ENCODE assay signal across 9 cellular contexts in genomic region chr17:49132317-49132698, GRCh38. TPM values are rescaled to one million over a fixed set of nuclear protein-coding genes. Genes with fewer than 3 reads are reported as not detected.
DNase-seq lines count a peak whose midpoint lies in the region; ATAC-seq and TF ChIP-seq lines count a peak whose summit lies in the region.
"Had no signal": no experiment of that assay in that cellular context is flagged by ENCODE, and none has a peak within 500 bp of the region (broad histone marks: within the 10 kb centered on the region; RNA-seq: fewer than 3 reads in every experiment).

No MANE protein-coding gene starts in this region.

- TF ChIP-seq CTCF in MCF 10A (IDR thresholded peaks at IDR 0.05; ENCODE audit: unreplicated experiment): no peak
- no peak for TF ChIP-seq CTCF in lower lobe of right lung (IDR thresholded peaks at IDR 0.05)
- no peak for TF ChIP-seq CTCF in thoracic aorta (IDR thresholded peaks at IDR 0.05)

- peak in 1 of 2 donors; percentile 49 for ATAC-seq in lower lobe of right lung
- ATAC-seq in thoracic aorta (ENCODE audit: insufficient number of reproducible peaks, low FRiP score, low read depth): no peak
- ATAC-seq in GM19397 (IDR thresholded peaks at IDR 0.05; ENCODE audit: unreplicated experiment): no peak

- CTCF ChIA-PET in activated naive CD4-positive, alpha-beta T cell treated with anti-CD3 and anti-CD28 coated beads for 36 hours (lab: Charles Lee): no interaction called here
- CTCF ChIA-PET in MCF 10A (lab: Yijun Ruan, JAX): interaction anchor here (0.6 to 1.3 kb wide), 2 partner anchors 81 to 100 kb away, joined by 3 to 5 read pairs; no protein-coding TSS in a partner anchor

- H3K36me3 ChIP-seq in lower lobe of right lung: no peaks in the 10 kb centered on the region
- no peaks in the 10 kb centered on the region for H3K36me3 ChIP-seq in thoracic aorta
- H3K36me3 ChIP-seq: BLaER1 treated with 17β-estradiol and CSF1 and Interleukin-3, amounts not matched to agents 10 nM and 100 nM had no signal

- no peak overlapping the region for H3K27ac Mint-ChIP-seq in activated naive CD4-positive, alpha-beta T cell treated with anti-CD3 and anti-CD28 coated beads for 36 hours
- H3K27ac Mint-ChIP-seq in MCF 10A (ENCODE audit: low read depth, unreplicated experiment): no peak overlapping the region

- POLR2A ChIA-PET in MCF 10A (lab: Yijun Ruan, JAX): no interaction called here

- H3K4me3 Mint-ChIP-seq in activated naive CD4-positive, alpha-beta T cell treated with anti-CD3 and anti-CD28 coated beads for 36 hours: peak overlapping the region; percentile 45
- H3K4me3 Mint-ChIP-seq in MCF 10A (ENCODE audit: unreplicated experiment): peak overlapping the region; percentile 29

- H3K9me3 ChIP-seq in lower lobe of right lung: no peaks in the 10 kb centered on the region
- peaks cover 5% of the 10 kb centered on the region for H3K9me3 ChIP-seq in thoracic aorta

- intact Hi-C loops in activated naive CD4-positive, alpha-beta T cell treated with anti-CD3 and anti-CD28 coated beads for 36 hours (cut with micrococcal nuclease): loop anchor here (10.0 kb wide), 1 partner anchor 58 kb away; no protein-coding TSS in a partner anchor
- intact Hi-C loops in MCF 10A (cut with micrococcal nuclease) (no loop called here), lower lobe of right lung (cut with DNase I) (no loop called here)

- H3K4me1 Mint-ChIP-seq in activated naive CD4-positive, alpha-beta T cell treated with anti-CD3 and anti-CD28 coated beads for 36 hours (ENCODE audit: low read depth): peaks cover 9% of the 10 kb centered on the region
- peaks cover 15% of the 10 kb centered on the region for H3K4me1 Mint-ChIP-seq in MCF 10A (ENCODE audit: insufficient read depth, unreplicated experiment)

- no peaks in the 10 kb centered on the region for H3K36me3 Mint-ChIP-seq in activated naive CD4-positive, alpha-beta T cell treated with anti-CD3 and anti-CD28 coated beads for 36 hours (ENCODE audit: low read depth)
- peaks cover 5% of the 10 kb centered on the region for H3K36me3 Mint-ChIP-seq in MCF 10A (ENCODE audit: insufficient read depth, unreplicated experiment)

- peaks cover 35% of the 10 kb centered on the region for H3K27me3 Mint-ChIP-seq in activated naive CD4-positive, alpha-beta T cell treated with anti-CD3 and anti-CD28 coated beads for 36 hours (ENCODE audit: low read depth)
- no peaks in the 10 kb centered on the region for H3K27me3 Mint-ChIP-seq in MCF 10A (ENCODE audit: insufficient read depth, unreplicated experiment)

- H3K4me3 ChIP-seq in lower lobe of right lung (peak overlapping the region; percentile 47), thoracic aorta (peak overlapping the region; percentile 29)
- H3K4me3 ChIP-seq: BLaER1 treated with 17β-estradiol and CSF1 and Interleukin-3, amounts not matched to agents 10 nM and 100 nM had no signal

- H3K9me3 Mint-ChIP-seq in activated naive CD4-positive, alpha-beta T cell treated with anti-CD3 and anti-CD28 coated beads for 36 hours: no peaks in the 10 kb centered on the region
- no peaks in the 10 kb centered on the region for H3K9me3 Mint-ChIP-seq in MCF 10A (ENCODE audit: unreplicated experiment)

- DNase-seq in activated naive CD4-positive, alpha-beta T cell treated with anti-CD3 and anti-CD28 coated beads for 36 hours: no peak
- DNase-seq in activated naive CD4-positive, alpha-beta T cell treated with Interleukin-2 at 50 U/mL for 16 hours: no peak
- no peak for DNase-seq in MCF 10A (ENCODE audit: unreplicated experiment)
- DNase-seq in lower lobe of right lung: no peak
- DNase-seq in thoracic aorta (ENCODE audit: low spot score): no peak
- no peak for DNase-seq in stimulated activated CD4-positive, alpha-beta T cell treated with anti-CD3 and anti-CD28 coated beads, Interleukin-4, amount 100 ng/mL, for 24 hours
- DNase-seq in caudate nucleus (lab: John Stamatoyannopoulos, UW): no peak

- H3K27ac ChIP-seq in lower lobe of right lung (no peak overlapping the region), thoracic aorta (no peak overlapping the region), caudate nucleus (ENCODE audit: low read depth, low read length) (no peak overlapping the region)
- H3K27ac ChIP-seq: BLaER1 treated with 17β-estradiol and CSF1 and Interleukin-3, amounts not matched to agents 10 nM and 100 nM had no signal

- no TSS peak for BruUV-seq in MCF 10A (replicated peaks; lab: Mats Ljungman, UMichigan)

- H3K4me1 ChIP-seq in lower lobe of right lung (peaks cover 13% of the 10 kb centered on the region), thoracic aorta (ENCODE audit: control insufficient read depth in 1 of 2, low read depth in 2 of 2) (peaks cover 5 to 9% of the 10 kb centered on the region in 2 donors)
- H3K4me1 ChIP-seq: BLaER1 treated with 17β-estradiol and CSF1 and Interleukin-3, amounts not matched to agents 10 nM and 100 nM had no signal

- H3K27me3 ChIP-seq in lower lobe of right lung (ENCODE audit: low read depth) (peaks cover 50% of the 10 kb centered on the region), thoracic aorta (replicated peaks; ENCODE audit: insufficient read depth) (peaks cover 22% of the 10 kb centered on the region)

RNA-seq across cellular contexts. Expression of gene B4GALNT2, which starts 0.3 kb away (rescaled TPM):
- total RNA-seq in activated naive CD4-positive, alpha-beta T cell treated with anti-CD3 and anti-CD28 coated beads for 36 hours: under 1 TPM in 1 of 2 experiments, not detected in 1; 0.02 TPM
- total RNA-seq in MCF 10A (2022) (0.05 TPM in 1 of 2 replicates, not detected in the other), lower lobe of right lung (0.15 TPM), thoracic aorta (not detected)
